In genomic region chr11:99370557-99371200, GRCh38 we compare ENCODE assay signal across 11 cellular contexts.
DNase-seq lines count a peak whose midpoint lies in the region; ATAC-seq and TF ChIP-seq lines count a peak whose summit lies in the region.
"Had no signal": no experiment of that assay in that cellular context is flagged by ENCODE, and none has a peak within 500 bp of the region (broad histone marks: within the 10 kb centered on the region; RNA-seq: fewer than 3 reads in every experiment).

No MANE protein-coding gene starts in this region.

- H3K36me3 ChIP-seq in neural progenitor cell (no peaks in the 10 kb centered on the region), sigmoid colon (no peaks in the 10 kb centered on the region)

- H3K27me3 Mint-ChIP-seq in neural progenitor cell (ENCODE audit: insufficient read depth, low read depth), result no peaks in the 10 kb centered on the region
- H3K27me3 Mint-ChIP-seq in effector memory CD8-positive, alpha-beta T cell, result no peaks in the 10 kb centered on the region
- H3K27me3 Mint-ChIP-seq in activated T-cell treated with anti-CD3 and anti-CD28 coated beads, Interleukin-2, amount 50 U/mL, for 72 hours (ENCODE audit: low read depth), result no peaks in the 10 kb centered on the region

- no peak overlapping the region for H3K27ac Mint-ChIP-seq in neural progenitor cell
- no peak overlapping the region for H3K27ac Mint-ChIP-seq in effector memory CD8-positive, alpha-beta T cell
- H3K27ac Mint-ChIP-seq in activated T-cell treated with anti-CD3 and anti-CD28 coated beads, Interleukin-2, amount 50 U/mL, for 72 hours, result no peak overlapping the region
- H3K27ac Mint-ChIP-seq: immature natural killer cell had no signal

- no peak overlapping the region for H3K4me2 ChIP-seq in neural progenitor cell

- WGBS in sigmoid colon, 2 donors, result 18 to 41% methylated on average over 4 of the region's 4 CpGs

- TF ChIP-seq CTCF in neural progenitor cell (IDR thresholded peaks at IDR 0.05) (no peak), sigmoid colon (IDR thresholded peaks at IDR 0.05) (no peak)

- intact Hi-C loops in sigmoid colon (cut with DNase I), result no loop called here

- no peaks in the 10 kb centered on the region for H3K4me1 ChIP-seq in neural progenitor cell
- H3K4me1 ChIP-seq in sigmoid colon, result peaks cover 0 to 3% (median 0%) of the 10 kb centered on the region in 4 donors

- no peak for TF ChIP-seq EP300 in sigmoid colon (IDR thresholded peaks at IDR 0.05)

- no peaks in the 10 kb centered on the region for H4K20me1 ChIP-seq in neural progenitor cell (ENCODE audit: low read depth)

- ATAC-seq in effector memory CD8-positive, alpha-beta T cell (replicated peaks), result no peak
- no peak for ATAC-seq in GM21526 (IDR thresholded peaks at IDR 0.05; ENCODE audit: low FRiP score, unreplicated experiment)
- no peak for ATAC-seq in activated T-cell treated with anti-CD3 and anti-CD28 coated beads, Interleukin-2, amount 50 U/mL, for 72 hours (replicated peaks in 1 of 2)

- H3K27me3 ChIP-seq in neural progenitor cell, result no peaks in the 10 kb centered on the region
- no peaks in the 10 kb centered on the region for H3K27me3 ChIP-seq in sigmoid colon

- no peaks in the 10 kb centered on the region for H3K9me3 ChIP-seq in neural progenitor cell (ENCODE audit: low read depth)
- no peaks in the 10 kb centered on the region for H3K9me3 ChIP-seq in sigmoid colon

- DNase-seq in EL (peak; percentile 53), NCI-H345 (lab: John Stamatoyannopoulos, UW) (peak; percentile 84), fibroblast of peridontal ligament (ENCODE audit: extremely low read depth) (peak; percentile 29), neural progenitor cell (ENCODE audit: low spot score) (peak; percentile 23), sigmoid colon (no peak)
- no peak for DNase-seq in effector memory CD8-positive, alpha-beta T cell
- no peak for DNase-seq in activated T-cell treated with anti-CD3 and anti-CD28 coated beads, Interleukin-2, amount 50 U/mL, for 72 hours
- DNase-seq: activated T-cell treated with anti-CD3 and anti-CD28 coated beads, Interleukin-2, amount 50 U/mL, for 48 hours; immature natural killer cell; stimulated activated CD8-positive, alpha-beta memory T cell treated with anti-CD3 and anti-CD28 coated beads, Interleukin-4, amount 100 ng/mL, for 48 hours had no signal

- no peaks in the 10 kb centered on the region for H3K36me3 Mint-ChIP-seq in neural progenitor cell
- no peaks in the 10 kb centered on the region for H3K36me3 Mint-ChIP-seq in effector memory CD8-positive, alpha-beta T cell (ENCODE audit: insufficient read depth)
- H3K36me3 Mint-ChIP-seq in activated T-cell treated with anti-CD3 and anti-CD28 coated beads, Interleukin-2, amount 50 U/mL, for 72 hours (ENCODE audit: insufficient read depth in 2 of 2), result no peaks in the 10 kb centered on the region
- H3K36me3 Mint-ChIP-seq: immature natural killer cell had no signal

- peaks cover 16% of the 10 kb centered on the region for H3K4me1 Mint-ChIP-seq in neural progenitor cell
- H3K4me1 Mint-ChIP-seq in effector memory CD8-positive, alpha-beta T cell (ENCODE audit: low read depth in 2 of 2), result no peaks in the 10 kb centered on the region
- H3K4me1 Mint-ChIP-seq in activated T-cell treated with anti-CD3 and anti-CD28 coated beads, Interleukin-2, amount 50 U/mL, for 72 hours (ENCODE audit: low read depth), result no peaks in the 10 kb centered on the region
- H3K4me1 Mint-ChIP-seq: immature natural killer cell had no signal

- no peak overlapping the region for H2AFZ ChIP-seq in neural progenitor cell (replicated peaks)

- H3F3A ChIP-seq in neural progenitor cell (ENCODE audit: low read depth), result no peaks in the 10 kb centered on the region

- no peak overlapping the region for H3K9ac ChIP-seq in neural progenitor cell

- TF ChIP-seq POLR2A in sigmoid colon (IDR thresholded peaks at IDR 0.05), result no peak

- no peaks in the 10 kb centered on the region for H3K79me2 ChIP-seq in neural progenitor cell (ENCODE audit: low read depth)

- H3K4me3 ChIP-seq in neural progenitor cell (no peak overlapping the region), sigmoid colon (no peak overlapping the region)

- no peaks in the 10 kb centered on the region for H3K9me3 Mint-ChIP-seq in neural progenitor cell
- peaks cover 0 to 2% of the 10 kb centered on the region in 2 donors for H3K9me3 Mint-ChIP-seq in effector memory CD8-positive, alpha-beta T cell
- H3K9me3 Mint-ChIP-seq in activated T-cell treated with anti-CD3 and anti-CD28 coated beads, Interleukin-2, amount 50 U/mL, for 72 hours, result peaks cover 2% of the 10 kb centered on the region in 2 donors

- H3K4me3 Mint-ChIP-seq in neural progenitor cell, result no peak overlapping the region
- H3K4me3 Mint-ChIP-seq in effector memory CD8-positive, alpha-beta T cell, result no peak overlapping the region
- H3K4me3 Mint-ChIP-seq in activated T-cell treated with anti-CD3 and anti-CD28 coated beads, Interleukin-2, amount 50 U/mL, for 72 hours, result no peak overlapping the region
- H3K4me3 Mint-ChIP-seq: immature natural killer cell had no signal

- H3K27ac ChIP-seq in neural progenitor cell, result no peak overlapping the region
- no peak overlapping the region for H3K27ac ChIP-seq in sigmoid colon

Comparison
In these comparisons a context has a peak if more than half of its experiments do, and no peak if none do; other contexts are left out.
1. DNase-seq: peak in EL (single experiment), NCI-H345 (single experiment), fibroblast of peridontal ligament (single experiment) and neural progenitor cell (single experiment); none in effector memory CD8-positive, alpha-beta T cell (0 of 3), sigmoid colon (single experiment) and activated T-cell treated with anti-CD3 and anti-CD28 coated beads, Interleukin-2, amount 50 U/mL, for 72 hours (0 of 2).